In genomic region chr3:20680990-20681628, GRCh38 we compare ENCODE assay signal across 17 cellular contexts.
"Had no signal": no experiment of that assay in that cellular context is flagged by ENCODE, and none has a peak within 500 bp of the region (broad histone marks: within the 10 kb centered on the region; RNA-seq: fewer than 3 reads in every experiment).

No MANE protein-coding gene starts in this region.

- H3K4me3 Mint-ChIP-seq: immature natural killer cell, naive B cell, nephron, type B pancreatic cell had no signal

- H3K27ac ChIP-seq: dorsolateral prefrontal cortex, gastroesophageal sphincter had no signal

- ATAC-seq: gastroesophageal sphincter, left colon, sciatic nerve had no signal

- H3K36me3 Mint-ChIP-seq: naive B cell, type B pancreatic cell had no signal

- DNase-seq: cortex of kidney; dorsolateral prefrontal cortex; effector CD8-positive, alpha-beta T cell; glutamatergic neuron; immature natural killer cell; kidney; left colon; mesendoderm; naive B cell; small intestine; stimulated activated CD4-positive, alpha-beta T cell treated with anti-CD3 and anti-CD28 coated beads, Interleukin-12 subunit alpha, Interleukin-12 subunit beta, amount 100 ng/mL, for 4 hours; stimulated activated naive CD4-positive, alpha-beta T cell had no signal

- H3K4me3 ChIP-seq: dorsolateral prefrontal cortex, gastroesophageal sphincter had no signal

- H3K4me1 Mint-ChIP-seq: immature natural killer cell, naive B cell had no signal

- H3K36me3 ChIP-seq: gastroesophageal sphincter had no signal

- FAIRE-seq: kidney, small intestine, urothelium cell line had no signal

- H3K27me3 ChIP-seq: dorsolateral prefrontal cortex, gastroesophageal sphincter had no signal

- H3K27ac Mint-ChIP-seq: immature natural killer cell, naive B cell, nephron, type B pancreatic cell had no signal

- H3K27me3 Mint-ChIP-seq: naive B cell, type B pancreatic cell had no signal

- H3K9me3 ChIP-seq: gastroesophageal sphincter had no signal
